ENCODE assay signal across 9 cellular contexts in genomic region chr1:205896351-205896750, GRCh38. TPM values are rescaled to one million over a fixed set of nuclear protein-coding genes. Genes with fewer than 3 reads are reported as not detected.
"Had no signal": no experiment of that assay in that cellular context is flagged by ENCODE, and none has a peak within 500 bp of the region (broad histone marks: within the 10 kb centered on the region; RNA-seq: fewer than 3 reads in every experiment).

No MANE protein-coding gene starts in this region.

- ATAC-seq: GM12878 had no signal

- DNase-seq: GDM1, GF-D8 had no signal

- H3K4me3 ChIP-seq: GM12878 had no signal

- FAIRE-seq: G401.6, GM12878, GM12891, GM12892, GM18507, GM19239 had no signal

RNA-seq across cellular contexts. Expression of gene PM20D1, which starts 46.4 kb away (rescaled TPM):
- total RNA-seq: G401, GM12878 had no signal
- polyA plus RNA-seq: GM12878 had no signal

RNA-seq across cellular contexts. Expression of gene SLC26A9, which starts 46.9 kb away (rescaled TPM):
- total RNA-seq: G401 had no signal
